8 cellular contexts compared by ENCODE assay signal in genomic region chr20:50980851-50981713, GRCh38. TPM values are rescaled to one million over a fixed set of nuclear protein-coding genes. Genes with fewer than 3 reads are reported as not detected.
DNase-seq lines count a peak whose midpoint lies in the region; FAIRE-seq and TF ChIP-seq lines count a peak whose summit lies in the region.

No MANE protein-coding gene starts in this region.

- H3K4me1 Mint-ChIP-seq in astrocyte (ENCODE audit: low read depth, unreplicated experiment): peaks cover 22% of the 10 kb centered on the region

- H4K20me1 ChIP-seq in astrocyte (ENCODE audit: insufficient read depth, low read length): no peaks in the 10 kb centered on the region

- no peaks in the 10 kb centered on the region for H3K36me3 ChIP-seq in astrocyte (ENCODE audit: insufficient read depth, low read length)

- H3K4me3 Mint-ChIP-seq in astrocyte (ENCODE audit: unreplicated experiment): no peak overlapping the region

- no peaks in the 10 kb centered on the region for H3K27me3 ChIP-seq in astrocyte (ENCODE audit: insufficient read depth, low read length)

- peak overlapping the region; percentile 31 for H2AFZ ChIP-seq in astrocyte (ENCODE audit: low read depth, low read length)

- H3K27ac ChIP-seq in astrocyte (ENCODE audit: low read depth, low read length): peak overlapping the region; percentile 96

- no peaks in the 10 kb centered on the region for H3K9me3 ChIP-seq in astrocyte (ENCODE audit: insufficient read depth, low read depth, low read length)

- intact Hi-C loops in posterior vena cava (cut with DNase I): no loop called here

- no peak overlapping the region for H3K4me3 ChIP-seq in astrocyte (ENCODE audit: insufficient read depth, low read depth, low read length)

- peak overlapping the region; percentile 16 for H3K4me2 ChIP-seq in astrocyte (ENCODE audit: low read length)

- TF ChIP-seq CTCF in astrocyte (IDR thresholded peaks at IDR 0.05; ENCODE audit: insufficient read depth, low read depth, low read length): peak; percentile 95

- peak; percentile 46 to 78 (median 47) for DNase-seq in NCI-H1417 (lab: John Stamatoyannopoulos, UW)
- no peak for DNase-seq in NCI-H1417 treated with DMSO at 0.1 percent for 48 hours (lab: John Stamatoyannopoulos, UW)
- peak; percentile 38 for DNase-seq in NCI-H1092 treated with DMSO at 0.1 percent for 48 hours (lab: John Stamatoyannopoulos, UW)
- peak; percentile 62 for DNase-seq in T-helper 9 cell
- peak; percentile 43 for DNase-seq in astrocyte (ENCODE audit: low read depth)
- peak; percentile 77 for DNase-seq in inferior parietal cortex (ENCODE audit: extremely low spot score)
- DNase-seq in stimulated activated CD4-positive, alpha-beta T cell treated with anti-CD3 and anti-CD28 coated beads, Interleukin-4, amount 100 ng/mL, for 1 hour: peak; percentile 62
- no peak for DNase-seq in posterior vena cava (ENCODE audit: low spot score)

- peaks cover 2% of the 10 kb centered on the region for H3K36me3 Mint-ChIP-seq in astrocyte (ENCODE audit: low read depth, unreplicated experiment)

- peaks cover 28% of the 10 kb centered on the region for H3K4me1 ChIP-seq in astrocyte (ENCODE audit: insufficient read depth, low read length)

- peak overlapping the region; percentile 98 for H3K27ac Mint-ChIP-seq in astrocyte (ENCODE audit: unreplicated experiment)

- peak overlapping the region; percentile 79 for H3K9ac ChIP-seq in astrocyte (ENCODE audit: low read length)

- FAIRE-seq in astrocyte (lab: Jason Lieb, UNC): no peak

- H3K9me3 Mint-ChIP-seq in astrocyte (ENCODE audit: unreplicated experiment): no peaks in the 10 kb centered on the region

- H3K27me3 Mint-ChIP-seq in astrocyte (ENCODE audit: low read depth, unreplicated experiment): no peaks in the 10 kb centered on the region

- H3K79me2 ChIP-seq in astrocyte (ENCODE audit: insufficient read depth, low read length): no peaks in the 10 kb centered on the region

RNA-seq across cellular contexts. Expression of gene MOCS3, which starts 22.5 kb away (rescaled TPM):
- total RNA-seq in astrocyte (5.8 and 6.3 TPM in 2 replicates), posterior vena cava (1 to 10 TPM; 2.7 to 3.5 TPM)

RNA-seq across cellular contexts. Expression of gene DPM1, which starts 22.8 kb away (rescaled TPM):
- total RNA-seq in astrocyte (57.9 and 63.4 TPM in 2 replicates), posterior vena cava (10 to 100 TPM; 31.6 to 35.7 TPM)

RNA-seq across cellular contexts. Expression of gene KCNG1, which starts 41.8 kb away (rescaled TPM):
- total RNA-seq in astrocyte (45.5 and 45.9 TPM in 2 replicates), posterior vena cava (under 1 TPM in 1 of 2 donors, not detected in 1; 0.24 TPM)

RNA-seq across cellular contexts. Expression of gene ADNP, which starts 49.8 kb away (rescaled TPM):
- total RNA-seq in astrocyte: 63.9 and 72.1 TPM in 2 replicates
- 10 to 100 TPM; 42.2 to 48.1 TPM for total RNA-seq in posterior vena cava

Comparison
In these comparisons a context has a peak if more than half of its experiments do, and no peak if none do; other contexts are left out.
1. DNase-seq: peak in NCI-H1417 (3 of 3), NCI-H1092 treated with DMSO at 0.1 percent for 48 hours (single experiment), T-helper 9 cell (single experiment), astrocyte (single experiment), inferior parietal cortex (single experiment) and stimulated activated CD4-positive, alpha-beta T cell treated with anti-CD3 and anti-CD28 coated beads, Interleukin-4, amount 100 ng/mL, for 1 hour (single experiment); none in NCI-H1417 treated with DMSO at 0.1 percent for 48 hours (single experiment) and posterior vena cava (single experiment).
2. RNA of gene KCNG1, which starts 41.8 kb away (total RNA-seq): 45.5 to 45.9 TPM in astrocyte; 0.24 TPM in posterior vena cava; every median in the first group is over 10 times any median in the second.